ENCODE assay signal across 3 cellular contexts in genomic region chr13:43948059-43948458, GRCh38.
"Had no signal": no experiment of that assay in that cellular context is flagged by ENCODE, and none has a peak within 500 bp of the region (broad histone marks: within the 10 kb centered on the region; RNA-seq: fewer than 3 reads in every experiment).

No MANE protein-coding gene starts in this region.

- H3K4me3 ChIP-seq: GM12878 had no signal

- DNase-seq: GDM1, GF-D8 had no signal
